8 cellular contexts compared by ENCODE assay signal in genomic region chr19:12788025-12788681, GRCh38. TPM values are rescaled to one million over a fixed set of nuclear protein-coding genes. Genes with fewer than 3 reads are reported as not detected.
DNase-seq lines count a peak whose midpoint lies in the region; ATAC-seq, FAIRE-seq and TF ChIP-seq lines count a peak whose summit lies in the region.

No MANE protein-coding gene starts in this region.

- TF ChIP-seq EP300 in H1 (IDR thresholded peaks at IDR 0.05; ENCODE audit: borderline replicate concordance in 1 of 2, low read depth in 2 of 2, low read length in 2 of 2), result no peak

- H2BK120ac ChIP-seq in H1 (replicated peaks; ENCODE audit: low read depth, low read length), result no peak overlapping the region

- H2AK5ac ChIP-seq in H1 (ENCODE audit: low read depth, low read length), result no peak overlapping the region

- peak overlapping the region; percentile 17 for H3K56ac ChIP-seq in H1 (replicated peaks; ENCODE audit: insufficient read length, low read depth, low read length)

- H2BK12ac ChIP-seq in H1 (ENCODE audit: low read depth, low read length), result no peak overlapping the region

- H4K20me1 ChIP-seq in OCI-LY7 (ENCODE audit: insufficient read depth, low read length) (no peaks in the 10 kb centered on the region), H1 (replicated peaks in 1 of 2; ENCODE audit: control insufficient read depth in 1 of 2, insufficient read depth in 2 of 2, low read length in 2 of 2) (peaks cover 0 to 1% of the 10 kb centered on the region in 2 experiments)

- TF ChIP-seq POLR2A in H1 (IDR thresholded peaks at IDR 0.05; ENCODE audit: control extremely low read depth in 1 of 2, low read depth in 2 of 2, low read length in 2 of 2), result no peak

- H2BK20ac ChIP-seq in H1 (ENCODE audit: low read length), result peak overlapping the region; percentile 57; the same call in 1 of the 2 replicates

- H4K5ac ChIP-seq in H1 (ENCODE audit: insufficient read length, low read depth, low read length), result no peak overlapping the region

- H3K4me2 ChIP-seq in OCI-LY7 (ENCODE audit: low read length) (peak overlapping the region; percentile 95; the same call in 1 of the 2 replicates), H1 (ENCODE audit: insufficient read depth in 1 of 2, low read depth in 2 of 2, low read length in 2 of 2) (peak overlapping the region; percentile 70 to 74), parathyroid adenoma (ENCODE audit: low read length) (peak overlapping the region; percentile 87)

- no peak overlapping the region for H2AFZ ChIP-seq in OCI-LY7 (ENCODE audit: low read length)
- H2AFZ ChIP-seq in H1 (ENCODE audit: low read length), result no peak overlapping the region
- H2AFZ ChIP-seq in parathyroid adenoma, result peak overlapping the region; percentile 66

- no peak overlapping the region for H3K9ac ChIP-seq in H1 (replicated peaks in 1 of 4; ENCODE audit: extremely low read depth in 1 of 4, low read depth in 3 of 4, low read length in 3 of 4)
- H3K9ac ChIP-seq in parathyroid adenoma, result no peak overlapping the region

- H3K79me1 ChIP-seq in H1 (ENCODE audit: low read depth, low read length), result no peaks in the 10 kb centered on the region; the same call in 1 of the 2 replicates

- no peak overlapping the region for H3K23ac ChIP-seq in H1 (ENCODE audit: insufficient read length)

- H3K4ac ChIP-seq in H1 (replicated peaks; ENCODE audit: insufficient read length, low read depth, low read length), result peak overlapping the region; percentile 32

- 0 out of 2 replicates have a peak overlapping the region, but pooled peaks have one; percentile 60 for H2BK5ac ChIP-seq in H1 (ENCODE audit: low read depth, low read length)

- peak; percentile 66 for DNase-seq in DMS 273 (lab: John Stamatoyannopoulos, UW; ENCODE audit: unreplicated experiment)
- DNase-seq in OCI-LY7 (ENCODE audit: low spot score), result no peak
- no peak for DNase-seq in H1 (ENCODE audit: low read depth in 1 of 2, low spot score in 2 of 2)
- DNase-seq in stimulated activated CD4-positive, alpha-beta T cell treated with anti-CD3 and anti-CD28 coated beads, Interleukin-2, amount 100 ng/mL, for 48 hours, result no peak
- DNase-seq in GF-D8 (lab: John Stamatoyannopoulos, UW), result no peak
- DNase-seq in GM13976 (ENCODE audit: low spot score), result no peak

- in situ Hi-C loops in GM13976 (cut with MboI; ENCODE audit: low sequenced_read_pairs, unreplicated experiment), result no loop called here

- no peak for FAIRE-seq in H1 (lab: Jason Lieb, UNC)

- peaks cover 65% of the 10 kb centered on the region for H3K4me1 ChIP-seq in OCI-LY7 (ENCODE audit: insufficient read depth, low read length, poor library complexity, severe bottlenecking)
- H3K4me1 ChIP-seq in H1 (replicated peaks in 1 of 4; ENCODE audit: control insufficient read depth in 3 of 4, insufficient read depth in 4 of 4, low read length in 3 of 4), result peaks cover 16 to 40% (median 25%) of the 10 kb centered on the region in 4 experiments
- H3K4me1 ChIP-seq in parathyroid adenoma, result peaks cover 70% of the 10 kb centered on the region

- no peak for TF ChIP-seq CTCF in OCI-LY7 (conservative IDR thresholded peaks at IDR 0.05; ENCODE audit: low read length)
- no peak for TF ChIP-seq CTCF in H1 (IDR thresholded peaks at IDR 0.05; ENCODE audit: control extremely low read depth in 1 of 3, insufficient read depth in 1 of 3, low read depth in 1 of 3, low read length in 3 of 3)
- no peak for TF ChIP-seq CTCF in parathyroid adenoma (IDR thresholded peaks at IDR 0.05)
- TF ChIP-seq CTCF in GM13976 (IDR thresholded peaks at IDR 0.05; ENCODE audit: borderline replicate concordance, control extremely low read depth, extremely low read depth, insufficient read depth, missing control alignments), result no peak

- no peaks in the 10 kb centered on the region for H3K36me3 ChIP-seq in OCI-LY7 (ENCODE audit: insufficient read depth, low read length)
- no peaks in the 10 kb centered on the region for H3K36me3 ChIP-seq in H1 (ENCODE audit: control insufficient read depth in 2 of 4, insufficient read depth in 4 of 4, low read length in 3 of 4)
- H3K36me3 ChIP-seq in parathyroid adenoma (ENCODE audit: control insufficient read depth, insufficient read depth, low read length), result no peaks in the 10 kb centered on the region

- 80% methylated on average over 5 of the region's 5 CpGs; no CpG with 5 or more reads in 1 of the 2 experiments for WGBS in H1 (ENCODE audit: extremely low coverage in 1 of 2, insufficient coverage in 1 of 2, insufficient read length in 1 of 2, insufficient replicate concordance in 2 of 2, low coverage in 1 of 2, low lambda C conversion rate in 2 of 2, missing lambda C conversion rate in 1 of 2), 2 experiments

- no peak overlapping the region for H3K14ac ChIP-seq in H1 (ENCODE audit: insufficient read length)

- no peak for TF ChIP-seq RAD21 in H1 (IDR thresholded peaks at IDR 0.05 in 1 of 2, conservative IDR thresholded peaks at IDR 0.05 in 1 of 2; ENCODE audit: low read depth in 2 of 2, low read length in 2 of 2)

- H2BK15ac ChIP-seq in H1 (ENCODE audit: low read length), result no peak overlapping the region; the same call in 1 of the 2 replicates

- peak overlapping the region; percentile 85; the same call in 1 of the 2 replicates for H3K18ac ChIP-seq in H1 (ENCODE audit: extremely low read depth, low read length)

- CTCF ChIA-PET in OCI-LY7 (lab: Charles Lee; ENCODE audit: unreplicated experiment), result no interaction called here
- CTCF ChIA-PET in H1 (lab: Charles Lee; ENCODE audit: partially characterized antibody), result interaction anchor here (0.6 to 4.5 kb wide), 7 partner anchors 8 to 88 kb away, joined by 3 to 39 read pairs (median 9); partner anchors contain the start of genes PRDX2 and THSD8

- intact Hi-C loops in OCI-LY7 (cut with micrococcal nuclease; ENCODE audit: unreplicated experiment), result no loop called here

- no peaks in the 10 kb centered on the region for H3K9me3 ChIP-seq in OCI-LY7 (ENCODE audit: low read length)
- no peaks in the 10 kb centered on the region for H3K9me3 ChIP-seq in H1 (ENCODE audit: insufficient read depth in 2 of 2, low read depth in 1 of 2, low read length in 1 of 2)
- no peaks in the 10 kb centered on the region for H3K9me3 ChIP-seq in parathyroid adenoma (ENCODE audit: control insufficient read depth, low read length)

- H3K4me3 ChIP-seq in OCI-LY7 (ENCODE audit: low read depth, low read length, poor library complexity, severe bottlenecking) (no peak overlapping the region), H1 (ENCODE audit: extremely low read depth in 1 of 4, insufficient read depth in 2 of 4, low read depth in 3 of 4, low read length in 4 of 4) (peak overlapping the region in 3 of 4 experiments; percentile 50 to 71 (median 56); a peak in 5 of 8 replicates), parathyroid adenoma (ENCODE audit: low read depth, low read length) (peak overlapping the region; percentile 63)

- H3K23me2 ChIP-seq in H1 (ENCODE audit: low read depth, low read length), result peaks cover 30% of the 10 kb centered on the region

- H3K27me3 ChIP-seq in H1 (replicated peaks in 1 of 4; ENCODE audit: control insufficient read depth in 3 of 4, extremely low read depth in 1 of 4, insufficient read depth in 3 of 4, low read length in 3 of 4), result peaks cover 0 to 18% (median 13%) of the 10 kb centered on the region in 4 experiments; a peak in 5 of 7 replicates
- H3K27me3 ChIP-seq in parathyroid adenoma (ENCODE audit: control insufficient read depth, insufficient read depth, low read length), result no peaks in the 10 kb centered on the region

- H3K27ac ChIP-seq in OCI-LY7 (ENCODE audit: low read depth, low read length, poor library complexity, severe bottlenecking) (no peak overlapping the region), H1 (ENCODE audit: low read depth, low read length) (no peak overlapping the region), parathyroid adenoma (peak overlapping the region; percentile 100)

- BruUV-seq in OCI-LY7 (replicated peaks; lab: Mats Ljungman, UMichigan), result no TSS peak

- no peak for ATAC-seq in HG03280 (IDR thresholded peaks at IDR 0.05; ENCODE audit: unreplicated experiment)

- POLR2A ChIA-PET in OCI-LY7 (lab: Charles Lee) (interaction anchor here (0.6 kb wide), 1 partner anchor 48 kb away, joined by 3 read pairs; no protein-coding TSS in a partner anchor), H1 (lab: Charles Lee; ENCODE audit: partially characterized antibody) (interaction anchor here (0.6 to 5.5 kb wide), 14 partner anchors 8 to 718 kb away, joined by 3 to 44 read pairs (median 4); partner anchors contain the start of genes GET3, HOOK2, RNASEH2A and TNPO2)

- H4K91ac ChIP-seq in H1 (replicated peaks; ENCODE audit: insufficient read length, low read length), result peak overlapping the region; percentile 48

- no peaks in the 10 kb centered on the region for H3K9me2 ChIP-seq in OCI-LY7 (ENCODE audit: insufficient read depth, low read length)

- H4K8ac ChIP-seq in H1 (ENCODE audit: extremely low read depth, insufficient read depth, low read length), result no peak overlapping the region

- peaks cover 7% of the 10 kb centered on the region for H3K79me2 ChIP-seq in OCI-LY7 (ENCODE audit: insufficient read depth, low read depth, low read length)
- no peaks in the 10 kb centered on the region for H3K79me2 ChIP-seq in H1 (ENCODE audit: control insufficient read depth in 1 of 2, insufficient read depth in 2 of 2, low read length in 2 of 2)
- H3K79me2 ChIP-seq in parathyroid adenoma, result peaks cover 5% of the 10 kb centered on the region

RNA-seq across cellular contexts. Expression of gene JUNB, which starts 3.1 kb away (rescaled TPM):
- 43.7 and 45.5 TPM in 2 replicates for total RNA-seq in OCI-LY7 (2014; rRNA removed; shearing (Covaris generic))
- 31.8 TPM in 2 replicates for total RNA-seq in OCI-LY7 (2022)
- 7.4 and 8.6 TPM in 2 replicates for total RNA-seq in H1 (2021; fragmentation: NEBNext Ultra II Directional; extraction: Animal tissue kit (Norgen Biotek cat#: 25700))
- 10.0 and 14.1 TPM in 2 replicates for polyA plus RNA-seq in H1 (2011; rRNA removed)
- 9.2 TPM for polyA plus RNA-seq in H1 (2011; cell fraction: cytosol; rRNA removed)
- 12.1 TPM for polyA plus RNA-seq in H1 (2011; cell fraction: nucleus; rRNA removed)
- 4.8 to 7.1 TPM (median 5.6 TPM) in 4 replicates for polyA plus RNA-seq in H1 (2012, experiment 1 of 2)
- 5.9 TPM for polyA plus RNA-seq in H1 (2012, experiment 2 of 2)
- polyA plus RNA-seq in H1 (2013, experiment 1 of 2), result 6.9 TPM
- polyA plus RNA-seq in H1 (2013, experiment 2 of 2), result 6.5 TPM
- 1.8 TPM in 2 replicates for polyA minus RNA-seq in H1 (2011; rRNA and poly(A)+ RNA removed)
- 8.7 TPM for polyA minus RNA-seq in H1 (2011; cell fraction: cytosol; rRNA and poly(A)+ RNA removed)
- 21.3 TPM for polyA minus RNA-seq in H1 (2011; cell fraction: nucleus; rRNA and poly(A)+ RNA removed)

RNA-seq across cellular contexts. Expression of gene HOOK2, which starts 12.8 kb away (rescaled TPM):
- total RNA-seq in OCI-LY7 (2014; rRNA removed; shearing (Covaris generic)), result 7.4 and 9.1 TPM in 2 replicates
- 28.8 and 29.4 TPM in 2 replicates for total RNA-seq in OCI-LY7 (2022)
- total RNA-seq in H1 (2021; fragmentation: NEBNext Ultra II Directional; extraction: Animal tissue kit (Norgen Biotek cat#: 25700)), result 59.3 and 63.2 TPM in 2 replicates
- 23.8 and 39.2 TPM in 2 replicates for polyA plus RNA-seq in H1 (2011; rRNA removed)
- 52.1 TPM for polyA plus RNA-seq in H1 (2011; cell fraction: cytosol; rRNA removed)
- 124 TPM for polyA plus RNA-seq in H1 (2011; cell fraction: nucleus; rRNA removed)
- polyA plus RNA-seq in H1 (2012, experiment 1 of 2), result 72.5 to 107 TPM (median 96.5 TPM) in 4 replicates
- 35.9 TPM for polyA plus RNA-seq in H1 (2012, experiment 2 of 2)
- 47.5 TPM for polyA plus RNA-seq in H1 (2013, experiment 1 of 2)
- polyA plus RNA-seq in H1 (2013, experiment 2 of 2), result 40.1 TPM
- polyA minus RNA-seq in H1 (2011; rRNA and poly(A)+ RNA removed), result 25.1 and 27.9 TPM in 2 replicates
- 17.9 TPM for polyA minus RNA-seq in H1 (2011; cell fraction: cytosol; rRNA and poly(A)+ RNA removed)
- 50.3 TPM for polyA minus RNA-seq in H1 (2011; cell fraction: nucleus; rRNA and poly(A)+ RNA removed)

RNA-seq across cellular contexts. Expression of gene PRDX2, which starts 13.4 kb away (rescaled TPM):
- total RNA-seq in OCI-LY7 (2014; rRNA removed; shearing (Covaris generic)), result 344 and 399 TPM in 2 replicates
- total RNA-seq in OCI-LY7 (2022), result 345 and 357 TPM in 2 replicates
- 380 and 404 TPM in 2 replicates for total RNA-seq in H1 (2021; fragmentation: NEBNext Ultra II Directional; extraction: Animal tissue kit (Norgen Biotek cat#: 25700))
- polyA plus RNA-seq in H1 (2011; rRNA removed), result 748 and 904 TPM in 2 replicates
- 586 TPM for polyA plus RNA-seq in H1 (2011; cell fraction: cytosol; rRNA removed)
- 569 TPM for polyA plus RNA-seq in H1 (2011; cell fraction: nucleus; rRNA removed)
- 543 to 655 TPM (median 640 TPM) in 4 replicates for polyA plus RNA-seq in H1 (2012, experiment 1 of 2)
- polyA plus RNA-seq in H1 (2012, experiment 2 of 2), result 855 TPM
- polyA plus RNA-seq in H1 (2013, experiment 1 of 2), result 237 TPM
- polyA plus RNA-seq in H1 (2013, experiment 2 of 2), result 231 TPM
- 210 and 286 TPM in 2 replicates for polyA minus RNA-seq in H1 (2011; rRNA and poly(A)+ RNA removed)
- 286 TPM for polyA minus RNA-seq in H1 (2011; cell fraction: cytosol; rRNA and poly(A)+ RNA removed)
- 120 TPM for polyA minus RNA-seq in H1 (2011; cell fraction: nucleus; rRNA and poly(A)+ RNA removed)

RNA-seq across cellular contexts. Expression of gene THSD8, which starts 13.7 kb away (rescaled TPM):
- not detected in 2 replicates for total RNA-seq in OCI-LY7 (2014; rRNA removed; shearing (Covaris generic))
- total RNA-seq in OCI-LY7 (2022), result 42.7 and 42.8 TPM in 2 replicates
- 41.3 and 42.3 TPM in 2 replicates for total RNA-seq in H1 (2021; fragmentation: NEBNext Ultra II Directional; extraction: Animal tissue kit (Norgen Biotek cat#: 25700))
- 3.4 and 8.2 TPM in 2 replicates for polyA plus RNA-seq in H1 (2011; rRNA removed)
- 0.57 TPM for polyA plus RNA-seq in H1 (2011; cell fraction: cytosol; rRNA removed)
- polyA plus RNA-seq in H1 (2011; cell fraction: nucleus; rRNA removed), result 0.21 TPM
- 9.7 to 60.5 TPM (median 32.8 TPM) in 4 replicates for polyA plus RNA-seq in H1 (2012, experiment 1 of 2)
- 11.1 TPM for polyA plus RNA-seq in H1 (2012, experiment 2 of 2)
- 20.3 TPM for polyA plus RNA-seq in H1 (2013, experiment 1 of 2)
- 24.5 TPM for polyA plus RNA-seq in H1 (2013, experiment 2 of 2)
- polyA minus RNA-seq in H1 (2011; rRNA and poly(A)+ RNA removed), result 4.4 and 10.5 TPM in 2 replicates
- polyA minus RNA-seq in H1 (2011; cell fraction: cytosol; rRNA and poly(A)+ RNA removed), result not detected
- not detected for polyA minus RNA-seq in H1 (2011; cell fraction: nucleus; rRNA and poly(A)+ RNA removed)

RNA-seq across cellular contexts. Expression of gene RNASEH2A, which starts 18.2 kb away (rescaled TPM):
- 115 and 130 TPM in 2 replicates for total RNA-seq in OCI-LY7 (2014; rRNA removed; shearing (Covaris generic))
- total RNA-seq in OCI-LY7 (2022), result 86.0 and 90.5 TPM in 2 replicates
- 67.5 and 67.9 TPM in 2 replicates for total RNA-seq in H1 (2021; fragmentation: NEBNext Ultra II Directional; extraction: Animal tissue kit (Norgen Biotek cat#: 25700))
- polyA plus RNA-seq in H1 (2011; rRNA removed), result 120 and 141 TPM in 2 replicates
- polyA plus RNA-seq in H1 (2011; cell fraction: cytosol; rRNA removed), result 161 TPM
- polyA plus RNA-seq in H1 (2011; cell fraction: nucleus; rRNA removed), result 134 TPM
- polyA plus RNA-seq in H1 (2012, experiment 1 of 2), result 81.7 to 123 TPM (median 102 TPM) in 4 replicates
- 95.9 TPM for polyA plus RNA-seq in H1 (2012, experiment 2 of 2)
- 35.1 TPM for polyA plus RNA-seq in H1 (2013, experiment 1 of 2)
- polyA plus RNA-seq in H1 (2013, experiment 2 of 2), result 33.3 TPM
- polyA minus RNA-seq in H1 (2011; rRNA and poly(A)+ RNA removed), result 103 and 105 TPM in 2 replicates
- 52.5 TPM for polyA minus RNA-seq in H1 (2011; cell fraction: cytosol; rRNA and poly(A)+ RNA removed)
- polyA minus RNA-seq in H1 (2011; cell fraction: nucleus; rRNA and poly(A)+ RNA removed), result 32.0 TPM
